ENCODE assay signal across 11 cellular contexts in the genomic region with DNA sequence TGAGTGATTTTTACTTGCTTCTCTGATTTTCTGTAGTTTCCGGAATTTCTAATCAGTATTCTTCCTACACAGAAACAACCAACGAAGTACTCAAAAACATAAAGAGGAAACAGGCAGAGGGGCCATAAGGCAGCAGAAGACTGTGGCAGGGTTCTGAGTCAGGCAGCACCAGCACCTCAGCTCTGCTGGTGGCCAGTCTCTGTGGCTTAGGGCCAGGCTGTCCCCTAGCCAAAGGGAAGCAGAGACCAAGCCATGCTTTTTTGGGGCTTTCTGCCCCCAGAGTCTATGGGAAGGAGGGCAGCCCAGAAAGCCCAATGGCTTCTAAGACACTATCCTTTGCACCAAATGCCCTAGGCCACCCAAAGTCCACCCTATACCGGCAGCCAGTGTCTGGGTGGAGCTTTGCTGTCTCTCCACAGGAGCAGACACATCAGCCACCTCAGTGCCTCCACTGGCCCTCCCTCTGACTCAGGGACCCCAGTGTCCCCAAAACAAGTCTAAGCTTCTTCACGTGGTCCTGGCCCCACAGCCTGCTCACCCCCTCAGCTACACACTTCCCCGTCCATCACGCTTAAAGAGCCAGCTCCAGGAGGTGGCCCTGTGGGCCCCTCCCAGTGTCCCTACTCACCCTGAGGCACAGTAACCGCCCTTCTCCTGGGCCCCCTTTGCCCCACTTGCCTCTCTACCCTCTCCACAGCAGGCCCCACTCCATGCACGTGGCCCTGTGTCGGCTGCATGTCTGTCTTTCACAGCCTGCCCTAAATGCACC. TPM values are rescaled to one million over a fixed set of nuclear protein-coding genes. Genes with fewer than 3 reads are reported as not detected.
DNase-seq lines count a peak whose midpoint lies in the region; ATAC-seq and TF ChIP-seq lines count a peak whose summit lies in the region.
"Had no signal": no experiment of that assay in that cellular context is flagged by ENCODE, and none has a peak within 500 bp of the region (broad histone marks: within the 10 kb centered on the region; RNA-seq: fewer than 3 reads in every experiment).

No MANE protein-coding gene starts in this region.

- peaks cover 66% of the 10 kb centered on the region for H3K4me1 Mint-ChIP-seq in activated naive CD4-positive, alpha-beta T cell treated with anti-CD3 and anti-CD28 coated beads for 36 hours (ENCODE audit: low read depth)

- no peak for TF ChIP-seq POLR2A in body of pancreas (IDR thresholded peaks at IDR 0.05)

- H3K27ac ChIP-seq in body of pancreas: peak overlapping the region; percentile 70 to 93 (median 86)
- H3K27ac ChIP-seq in mucosa of rectum (ENCODE audit: low read depth in 2 of 2, low read length in 2 of 2): peak overlapping the region; percentile 73 to 76
- peak overlapping the region; percentile 62 for H3K27ac ChIP-seq in upper lobe of right lung

- no peak overlapping the region for H3K4me3 ChIP-seq in body of pancreas
- no peak overlapping the region for H3K4me3 ChIP-seq in mucosa of rectum (ENCODE audit: low read length in 2 of 2)
- no peak overlapping the region for H3K4me3 ChIP-seq in upper lobe of right lung

- no peak for ATAC-seq in body of pancreas
- ATAC-seq in upper lobe of right lung: peak; percentile 32
- no peak for ATAC-seq in GM21576 (IDR thresholded peaks at IDR 0.05; ENCODE audit: unreplicated experiment)
- ATAC-seq in HG03439 (IDR thresholded peaks at IDR 0.05; ENCODE audit: unreplicated experiment): no peak

- no peak overlapping the region for H3K4me3 Mint-ChIP-seq in activated naive CD4-positive, alpha-beta T cell treated with anti-CD3 and anti-CD28 coated beads for 36 hours

- peaks cover 15% of the 10 kb centered on the region for H3K36me3 Mint-ChIP-seq in activated naive CD4-positive, alpha-beta T cell treated with anti-CD3 and anti-CD28 coated beads for 36 hours (ENCODE audit: low read depth)

- H3K27me3 ChIP-seq in body of pancreas: no peaks in the 10 kb centered on the region
- H3K27me3 ChIP-seq in mucosa of rectum (ENCODE audit: control insufficient read depth in 2 of 2, insufficient read depth in 2 of 2, low read length in 2 of 2): no peaks in the 10 kb centered on the region
- H3K27me3 ChIP-seq in upper lobe of right lung: no peaks in the 10 kb centered on the region
- H3K27me3 ChIP-seq: BE2C had no signal

- H3K27me3 Mint-ChIP-seq in activated naive CD4-positive, alpha-beta T cell treated with anti-CD3 and anti-CD28 coated beads for 36 hours (ENCODE audit: low read depth): no peaks in the 10 kb centered on the region

- H3K36me3 ChIP-seq in body of pancreas (replicated peaks in 1 of 2; ENCODE audit: insufficient read depth in 1 of 2, low read depth in 2 of 2): peaks cover 0 to 3% of the 10 kb centered on the region in 2 donors
- H3K36me3 ChIP-seq in mucosa of rectum (ENCODE audit: control insufficient read depth in 2 of 2, insufficient read depth in 2 of 2, low read length in 2 of 2): peaks cover 15 to 16% of the 10 kb centered on the region in 2 donors
- H3K36me3 ChIP-seq in upper lobe of right lung: peaks cover 15% of the 10 kb centered on the region
- H3K36me3 ChIP-seq: BE2C had no signal

- intact Hi-C loops in activated naive CD4-positive, alpha-beta T cell treated with anti-CD3 and anti-CD28 coated beads for 36 hours (cut with micrococcal nuclease): no loop called here
- intact Hi-C loops in body of pancreas (cut with DNase I): no loop called here
- intact Hi-C loops in upper lobe of right lung (cut with DNase I): no loop called here

- H3K9ac ChIP-seq in mucosa of rectum (ENCODE audit: low read depth in 1 of 2, low read length in 2 of 2): peak overlapping the region in 1 of 2 donors; percentile 12

- TF ChIP-seq CTCF in body of pancreas (IDR thresholded peaks at IDR 0.05) (no peak), upper lobe of right lung (IDR thresholded peaks at IDR 0.05) (no peak)

- H3K9me3 ChIP-seq in body of pancreas (no peaks in the 10 kb centered on the region), mucosa of rectum (ENCODE audit: control insufficient read depth in 2 of 2, low read length in 2 of 2) (no peaks in the 10 kb centered on the region), upper lobe of right lung (no peaks in the 10 kb centered on the region)
- H3K9me3 ChIP-seq: BE2C had no signal

- WGBS in body of pancreas, 2 donors: 43 to 57% methylated on average over 8 to 9 of the region's 9 CpGs

- CTCF ChIA-PET in activated naive CD4-positive, alpha-beta T cell treated with anti-CD3 and anti-CD28 coated beads for 36 hours (lab: Charles Lee): interaction anchor here (0.8 to 0.9 kb wide), 2 partner anchors 11 to 68 kb away, joined by 3 read pairs; no protein-coding TSS in a partner anchor

- H3K4me1 ChIP-seq in body of pancreas: peaks cover 86% of the 10 kb centered on the region
- H3K4me1 ChIP-seq in mucosa of rectum (ENCODE audit: control insufficient read depth in 2 of 2, insufficient read depth in 2 of 2, low read length in 2 of 2): peaks cover 79 to 80% of the 10 kb centered on the region in 2 donors
- H3K4me1 ChIP-seq in upper lobe of right lung: peaks cover 96% of the 10 kb centered on the region

- no peaks in the 10 kb centered on the region for H3K9me3 Mint-ChIP-seq in activated naive CD4-positive, alpha-beta T cell treated with anti-CD3 and anti-CD28 coated beads for 36 hours

- DNase-seq in activated naive CD4-positive, alpha-beta T cell treated with anti-CD3 and anti-CD28 coated beads for 36 hours: no peak
- DNase-seq in activated naive CD4-positive, alpha-beta T cell treated with Interleukin-2 at 50 U/mL for 16 hours: no peak
- DNase-seq in body of pancreas (peak in 2 of 4 donors; percentile 52 to 66), upper lobe of right lung (peak; percentile 79), SW480 (ENCODE audit: low spot score) (no peak)
- DNase-seq: activated T-cell treated with anti-CD3 and anti-CD28 coated beads, Interleukin-2, amount 50 U/mL, for 48 hours; BE2C; NCI-H1417 treated with DMSO at 0.1 percent for 48 hours had no signal

- peak overlapping the region; percentile 34 for H3K27ac Mint-ChIP-seq in activated naive CD4-positive, alpha-beta T cell treated with anti-CD3 and anti-CD28 coated beads for 36 hours

RNA-seq across cellular contexts. Expression of gene CCDC12, which starts 46.2 kb away (rescaled TPM):
- 10 to 100 TPM; 37.6 to 43.0 TPM for total RNA-seq in activated naive CD4-positive, alpha-beta T cell treated with anti-CD3 and anti-CD28 coated beads for 36 hours
- total RNA-seq in body of pancreas (10 to 100 TPM; 25.4 to 67.2 TPM), upper lobe of right lung (42.1 TPM)

RNA-seq across cellular contexts. Expression of gene NBEAL2, which starts 49.1 kb away (rescaled TPM):
- total RNA-seq in activated naive CD4-positive, alpha-beta T cell treated with anti-CD3 and anti-CD28 coated beads for 36 hours: 10 to 100 TPM; 85.0 to 92.4 TPM
- total RNA-seq in body of pancreas: 100 to 1,000 TPM in 1 of 2 donors, 10 to 100 TPM in 1; 98.8 to 151 TPM
- 116 TPM for total RNA-seq in upper lobe of right lung

RNA-seq across cellular contexts. Expression of gene PTH1R, which starts 52.8 kb away (rescaled TPM):
- total RNA-seq in activated naive CD4-positive, alpha-beta T cell treated with anti-CD3 and anti-CD28 coated beads for 36 hours: not detected
- 1 to 10 TPM; 1.8 to 8.2 TPM for total RNA-seq in body of pancreas
- total RNA-seq in upper lobe of right lung: 14.9 TPM
